9 cellular contexts compared by ENCODE assay signal in the genomic region with DNA sequence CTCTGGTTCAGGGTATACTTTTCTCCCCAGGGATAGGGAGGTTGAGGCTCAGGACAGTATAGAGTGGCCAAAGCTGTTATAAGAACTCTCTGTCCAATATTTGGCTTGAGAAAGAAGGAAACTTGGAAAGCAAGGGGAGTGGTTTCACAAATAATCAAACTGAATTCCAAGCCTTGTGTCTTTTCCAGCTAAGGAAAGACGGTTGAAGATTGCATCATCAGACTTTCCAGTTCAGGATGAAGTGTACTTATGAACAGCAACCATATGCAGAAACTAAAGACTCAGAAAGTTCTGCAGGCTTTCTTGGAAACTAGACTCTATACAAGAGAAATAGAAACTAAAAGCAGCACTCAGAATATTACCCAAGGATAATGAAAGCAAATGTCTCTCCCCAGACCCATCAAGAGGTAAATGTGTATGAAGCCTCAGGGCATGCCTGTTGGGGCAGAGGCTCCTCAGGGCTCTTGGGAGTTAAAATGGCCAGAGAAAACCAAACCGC. TPM values are rescaled to one million over a fixed set of nuclear protein-coding genes. Genes with fewer than 3 reads are reported as not detected.
DNase-seq lines count a peak whose midpoint lies in the region; ATAC-seq and TF ChIP-seq lines count a peak whose summit lies in the region.
"Had no signal": no experiment of that assay in that cellular context is flagged by ENCODE, and none has a peak within 500 bp of the region (broad histone marks: within the 10 kb centered on the region; RNA-seq: fewer than 3 reads in every experiment).

No MANE protein-coding gene starts in this region.

- TF ChIP-seq CTCF in activated CD8-positive, alpha-beta T cell treated with anti-CD3 and anti-CD28 coated beads for 36 hours (IDR thresholded peaks at IDR 0.05): no peak
- TF ChIP-seq CTCF in mucosa of descending colon (IDR thresholded peaks at IDR 0.05) (no peak), neural progenitor cell (IDR thresholded peaks at IDR 0.05) (no peak)

- intact Hi-C loops in activated CD8-positive, alpha-beta T cell treated with anti-CD3 and anti-CD28 coated beads for 36 hours (cut with micrococcal nuclease): no loop called here
- intact Hi-C loops in mucosa of descending colon (cut with DNase I, micrococcal nuclease): no loop called here

- CTCF ChIA-PET in activated CD8-positive, alpha-beta T cell treated with anti-CD3 and anti-CD28 coated beads for 36 hours (lab: Charles Lee): interaction anchor here (1.1 to 1.5 kb wide), 6 partner anchors 8 to 68 kb away, joined by 3 to 5 read pairs (median 4); no protein-coding TSS in a partner anchor

- no peaks in the 10 kb centered on the region for H3F3A ChIP-seq in neural progenitor cell (ENCODE audit: low read depth)

- no peaks in the 10 kb centered on the region for H3K9me3 Mint-ChIP-seq in activated CD8-positive, alpha-beta T cell treated with anti-CD3 and anti-CD28 coated beads for 36 hours
- H3K9me3 Mint-ChIP-seq in neural progenitor cell: no peaks in the 10 kb centered on the region

- peak overlapping the region; percentile 74 for H3K27ac Mint-ChIP-seq in activated CD8-positive, alpha-beta T cell treated with anti-CD3 and anti-CD28 coated beads for 36 hours
- H3K27ac Mint-ChIP-seq in neural progenitor cell: no peak overlapping the region

- no peak for DNase-seq in activated CD8-positive, alpha-beta T cell treated with anti-CD3 and anti-CD28 coated beads for 36 hours
- DNase-seq in mucosa of descending colon: no peak
- no peak for DNase-seq in NCI-H2196 treated with DMSO at 0.1 percent for 48 hours (lab: John Stamatoyannopoulos, UW; ENCODE audit: unreplicated experiment)
- no peak for DNase-seq in neural progenitor cell (ENCODE audit: low spot score)
- DNase-seq in NCI-H774 (lab: John Stamatoyannopoulos, UW): no peak
- no peak for DNase-seq in NCI-H1048 (lab: John Stamatoyannopoulos, UW)

- H3K36me3 ChIP-seq in mucosa of descending colon (ENCODE audit: low read depth) (no peaks in the 10 kb centered on the region), neural progenitor cell (no peaks in the 10 kb centered on the region)

- H3K79me2 ChIP-seq in neural progenitor cell (ENCODE audit: low read depth): no peaks in the 10 kb centered on the region

- POLR2A ChIA-PET in activated CD8-positive, alpha-beta T cell treated with anti-CD3 and anti-CD28 coated beads for 36 hours (lab: Charles Lee): interaction anchor here (1.3 kb wide), 1 partner anchor 12 kb away, joined by 3 read pairs; no protein-coding TSS in a partner anchor

- peaks cover 36% of the 10 kb centered on the region for H3K4me1 Mint-ChIP-seq in activated CD8-positive, alpha-beta T cell treated with anti-CD3 and anti-CD28 coated beads for 36 hours (ENCODE audit: low read depth)
- H3K4me1 Mint-ChIP-seq in neural progenitor cell: peaks cover 13% of the 10 kb centered on the region

- H3K9ac ChIP-seq in neural progenitor cell: no peak overlapping the region

- H3K4me1 ChIP-seq in mucosa of descending colon (ENCODE audit: low read depth) (no peaks in the 10 kb centered on the region), neural progenitor cell (peaks cover 2% of the 10 kb centered on the region)

- ATAC-seq in GM18868 (IDR thresholded peaks at IDR 0.05; ENCODE audit: unreplicated experiment) (peak; percentile 64), HG02798 (IDR thresholded peaks at IDR 0.05; ENCODE audit: poor library complexity, unreplicated experiment) (peak; percentile 92), mucosa of descending colon (peak; percentile 31)
- peak; percentile 95 for ATAC-seq in activated CD8-positive, alpha-beta T cell treated with anti-CD3 and anti-CD28 coated beads for 36 hours

- H3K4me3 ChIP-seq in mucosa of descending colon (no peak overlapping the region), neural progenitor cell (no peak overlapping the region)

- H3K27me3 ChIP-seq in neural progenitor cell: peaks cover 23% of the 10 kb centered on the region

- H3K9me3 ChIP-seq in mucosa of descending colon (no peaks in the 10 kb centered on the region), neural progenitor cell (ENCODE audit: low read depth) (no peaks in the 10 kb centered on the region)

- H3K4me3 Mint-ChIP-seq in activated CD8-positive, alpha-beta T cell treated with anti-CD3 and anti-CD28 coated beads for 36 hours: peak overlapping the region; percentile 6
- no peak overlapping the region for H3K4me3 Mint-ChIP-seq in neural progenitor cell

- H2AFZ ChIP-seq in neural progenitor cell (replicated peaks): no peak overlapping the region

- H3K4me2 ChIP-seq in neural progenitor cell: no peak overlapping the region

- H4K20me1 ChIP-seq in neural progenitor cell (ENCODE audit: low read depth): no peaks in the 10 kb centered on the region

- H3K36me3 Mint-ChIP-seq in activated CD8-positive, alpha-beta T cell treated with anti-CD3 and anti-CD28 coated beads for 36 hours (ENCODE audit: low read depth): no peaks in the 10 kb centered on the region
- H3K36me3 Mint-ChIP-seq in neural progenitor cell: no peaks in the 10 kb centered on the region

- H3K27ac ChIP-seq in neural progenitor cell: no peak overlapping the region
- H3K27ac ChIP-seq: VCaP had no signal

- H3K27me3 Mint-ChIP-seq in activated CD8-positive, alpha-beta T cell treated with anti-CD3 and anti-CD28 coated beads for 36 hours: peaks cover 21% of the 10 kb centered on the region
- H3K27me3 Mint-ChIP-seq in neural progenitor cell (ENCODE audit: insufficient read depth, low read depth): peaks cover 4% of the 10 kb centered on the region

RNA-seq across cellular contexts. Expression of gene RAMP3, which starts 46.4 kb away (rescaled TPM):
- not detected for total RNA-seq in activated CD8-positive, alpha-beta T cell treated with anti-CD3 and anti-CD28 coated beads for 36 hours
- total RNA-seq in mucosa of descending colon (10 to 100 TPM in 1 of 3 donors, 1 to 10 TPM in 2; 5.4 to 13.5 (median 9.0) TPM), neural progenitor cell (ENCODE audit: low replicate concordance) (not detected in 2 replicates)

Comparison
In these comparisons a context has a peak if more than half of its experiments do, and no peak if none do; other contexts are left out.
1. ATAC-seq: peak in every context shown above with its lines; median percentile 95 in activated CD8-positive, alpha-beta T cell treated with anti-CD3 and anti-CD28 coated beads for 36 hours; 92 in HG02798; 64 in GM18868; 31 in mucosa of descending colon.